Comparison of ENCODE assay signal across 26 cellular contexts in the genomic region with DNA sequence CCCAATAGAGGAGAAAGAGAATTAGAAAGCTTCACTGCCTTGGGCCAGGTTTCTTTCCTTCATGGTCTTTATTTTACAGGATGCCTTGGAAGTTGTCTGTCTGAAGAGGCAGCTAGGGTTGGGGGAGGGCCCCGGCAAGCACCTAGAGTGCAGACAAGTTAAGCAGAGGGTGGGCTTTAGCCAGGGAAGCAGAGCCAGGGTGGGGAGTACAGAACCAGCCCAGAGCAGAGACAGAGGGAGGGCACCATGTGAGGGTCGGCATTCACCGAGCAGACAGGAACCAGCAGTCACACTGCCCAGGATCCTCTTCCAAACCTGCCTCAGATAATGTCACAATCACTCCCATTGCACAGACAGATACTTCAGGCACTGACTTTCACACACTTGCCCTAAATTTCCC.
A peak's percentile ranks its signal among the peaks of the same experiment; 100 is the strongest.
DNase-seq lines count a peak whose midpoint lies in the region; ATAC-seq and TF ChIP-seq lines count a peak whose summit lies in the region.
"Had no signal": no experiment of that assay in that cellular context is flagged by ENCODE, and none has a peak within 500 bp of the region (broad histone marks: within the 10 kb centered on the region; RNA-seq: fewer than 3 reads in every experiment).

No MANE protein-coding gene starts in this region.

- H3K27me3 ChIP-seq in BLaER1: no peaks in the 10 kb centered on the region
- H3K27me3 ChIP-seq: MG63, pancreas had no signal

- H3K36me3 ChIP-seq in BLaER1: no peaks in the 10 kb centered on the region
- H3K36me3 ChIP-seq: esophagus squamous epithelium, gastroesophageal sphincter, MG63, pancreas had no signal

- no peak overlapping the region for H3K9ac ChIP-seq in BLaER1

- TF ChIP-seq CTCF in coronary artery (IDR thresholded peaks at IDR 0.05): no peak

- peaks cover 63% of the 10 kb centered on the region for H3K4me1 ChIP-seq in BLaER1
- H3K4me1 ChIP-seq: A549, esophagus squamous epithelium, gastroesophageal sphincter, pancreas had no signal

- H3K27ac ChIP-seq in BLaER1: no peak overlapping the region
- H3K27ac ChIP-seq in coronary artery: no peak overlapping the region
- H3K27ac ChIP-seq: A549, C4-2B, esophagus squamous epithelium, gastroesophageal sphincter, pancreas had no signal

- ATAC-seq in GM19328 (IDR thresholded peaks at IDR 0.05; ENCODE audit: unreplicated experiment) (peak; percentile 12), HG02981 (IDR thresholded peaks at IDR 0.05; ENCODE audit: unreplicated experiment) (peak; percentile 2), GM21423 (IDR thresholded peaks at IDR 0.05; ENCODE audit: unreplicated experiment) (no peak), HG02973 (IDR thresholded peaks at IDR 0.05; ENCODE audit: unreplicated experiment) (no peak)
- ATAC-seq: A549; activated naive CD4-positive, alpha-beta T cell treated with anti-CD3 and anti-CD28 coated beads, Interleukin-2, amount 50 U/mL, for 72 hours; gastroesophageal sphincter; PC-3; sciatic nerve had no signal

- peak overlapping the region; percentile 86 for H3K4me2 ChIP-seq in BLaER1
- H3K4me2 ChIP-seq: A549 had no signal

- no peak overlapping the region for H3K4me3 ChIP-seq in BLaER1
- H3K4me3 ChIP-seq in coronary artery: no peak overlapping the region
- H3K4me3 ChIP-seq: A549, esophagus squamous epithelium, gastroesophageal sphincter, MG63, pancreas had no signal

- H4K20me1 ChIP-seq in BLaER1: peaks cover 67% of the 10 kb centered on the region; the same call in 1 of the 2 replicates

- DNase-seq in coronary artery (ENCODE audit: low spot score): peak; percentile 54
- no peak for DNase-seq in putamen (ENCODE audit: low spot score)
- DNase-seq in NCI-H1048 (lab: John Stamatoyannopoulos, UW): no peak
- DNase-seq: activated CD4-positive, alpha-beta T cell treated with anti-CD3 and anti-CD28 coated beads for 4 hours; effector memory CD4-positive, alpha-beta T cell; esophagus squamous epithelium; H9; IMR-90; kidney glomerular epithelial cell; MG63; NCI-H1694 treated with DMSO at 0.1 percent for 48 hours; NCI-H226; NCI-H82; pancreas; PC-3; SHP77 treated with DMSO at 0.1 percent for 48 hours had no signal

- no peaks in the 10 kb centered on the region for H3K9me3 ChIP-seq in BLaER1
- H3K9me3 ChIP-seq: A549, esophagus squamous epithelium, gastroesophageal sphincter, MG63, pancreas had no signal

Comparison
In these comparisons a context has a peak if more than half of its experiments do, and no peak if none do; other contexts are left out.
1. ATAC-seq: peak in GM19328 (single experiment) and HG02981 (single experiment); none in GM21423 (single experiment) and HG02973 (single experiment).